Comparison of ENCODE assay signal across 21 cellular contexts in the genomic region with DNA sequence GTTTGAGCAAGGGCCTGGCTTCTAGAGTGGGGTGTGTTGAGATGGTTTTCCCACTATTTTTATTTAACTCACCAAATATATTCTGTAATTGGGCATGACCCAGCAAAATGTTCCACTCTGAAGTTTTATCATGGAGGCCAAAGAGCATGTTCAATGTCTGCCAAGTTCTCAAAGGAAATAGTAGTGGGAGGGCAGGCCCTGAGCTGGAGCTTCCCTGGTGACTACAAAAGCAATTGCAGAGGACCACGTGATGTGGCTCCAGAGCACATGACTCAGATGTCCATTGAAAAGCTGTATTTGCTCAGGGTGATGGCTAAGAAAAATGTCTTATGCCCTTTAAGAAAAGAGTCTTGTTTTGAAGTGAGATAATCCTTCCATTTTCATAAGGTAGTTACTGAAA.
DNase-seq lines count a peak whose midpoint lies in the region; ATAC-seq, FAIRE-seq and TF ChIP-seq lines count a peak whose summit lies in the region.
"Had no signal": no experiment of that assay in that cellular context is flagged by ENCODE, and none has a peak within 500 bp of the region (broad histone marks: within the 10 kb centered on the region; RNA-seq: fewer than 3 reads in every experiment).

No MANE protein-coding gene starts in this region.

- no peaks in the 10 kb centered on the region for H3K9me3 ChIP-seq in ascending aorta
- H3K9me3 ChIP-seq: ovary, suprapubic skin had no signal

- no peak overlapping the region for H3K9ac ChIP-seq in rectal smooth muscle tissue (ENCODE audit: low read length)

- no peak for FAIRE-seq in GM19239 (lab: Jason Lieb, UNC)

- H3K27me3 ChIP-seq in ascending aorta (no peaks in the 10 kb centered on the region), rectal smooth muscle tissue (ENCODE audit: control insufficient read depth, insufficient read depth, low read length) (no peaks in the 10 kb centered on the region)
- H3K27me3 ChIP-seq: ovary, spleen, suprapubic skin had no signal

- no peak for TF ChIP-seq CTCF in ascending aorta (IDR thresholded peaks at IDR 0.05)

- H3K36me3 ChIP-seq in ascending aorta (no peaks in the 10 kb centered on the region), rectal smooth muscle tissue (ENCODE audit: control insufficient read depth, insufficient read depth, low read length) (no peaks in the 10 kb centered on the region)
- H3K36me3 ChIP-seq: ovary, spleen, suprapubic skin had no signal

- no peak for ATAC-seq in HG03095 (IDR thresholded peaks at IDR 0.05; ENCODE audit: unreplicated experiment)
- ATAC-seq: GM23338 had no signal

- DNase-seq in EH (ENCODE audit: low read depth) (peak; percentile 20), ascending aorta (ENCODE audit: low spot score in 2 of 2) (peak in 1 of 2 donors; percentile 78), foreskin melanocyte (peak; percentile 49), inferior parietal cortex (ENCODE audit: extremely low spot score) (no peak), GM19239 (ENCODE audit: insufficient read length, low spot score) (no peak), ACHN (no peak)
- DNase-seq: activated CD4-positive, alpha-beta memory T cell treated with anti-CD3 and anti-CD28 coated beads for 36 hours; activated naive CD4-positive, alpha-beta T cell treated with anti-CD3 and anti-CD28 coated beads, Interleukin-2, amount 10 ng/mL, durations not matched to agents 7 days and 5 days; CD4-positive, CD25-positive, alpha-beta regulatory T cell; dermis blood vessel endothelial cell; glutamatergic neuron; naive B cell; NCI-H2029; NCI-H510A; spleen had no signal

- intact Hi-C loops in ascending aorta (cut with DNase I): no loop called here

- in situ Hi-C loops in ACHN (cut with HindIII; ENCODE audit: low pct_ligation_motif_present, low pct_unique_long_range_greater_than_20kb, low sequenced_read_pairs): no loop called here

- H3K27ac ChIP-seq in ascending aorta (peak overlapping the region; percentile 49 to 81), rectal smooth muscle tissue (ENCODE audit: low read depth, low read length) (peak overlapping the region; percentile 12)
- H3K27ac ChIP-seq: epithelial cell of prostate, ovary had no signal

- peaks cover 9 to 37% of the 10 kb centered on the region in 2 donors for H3K4me1 ChIP-seq in ascending aorta
- H3K4me1 ChIP-seq in rectal smooth muscle tissue (ENCODE audit: control insufficient read depth, insufficient read depth, low read length): peaks cover 24% of the 10 kb centered on the region
- H3K4me1 ChIP-seq: spleen had no signal

- H3K4me3 ChIP-seq in ascending aorta: no peak overlapping the region
- H3K4me3 ChIP-seq in rectal smooth muscle tissue (ENCODE audit: low read length): no peak overlapping the region
- H3K4me3 ChIP-seq: GM23338, ovary, spleen, suprapubic skin had no signal

Comparison
In these comparisons a context has a peak if more than half of its experiments do, and no peak if none do; other contexts are left out.
1. DNase-seq: peak in EH (single experiment) and foreskin melanocyte (single experiment); none in inferior parietal cortex (single experiment), GM19239 (single experiment) and ACHN (single experiment).